ENCODE assay signal across 1 cellular context in the genomic region with DNA sequence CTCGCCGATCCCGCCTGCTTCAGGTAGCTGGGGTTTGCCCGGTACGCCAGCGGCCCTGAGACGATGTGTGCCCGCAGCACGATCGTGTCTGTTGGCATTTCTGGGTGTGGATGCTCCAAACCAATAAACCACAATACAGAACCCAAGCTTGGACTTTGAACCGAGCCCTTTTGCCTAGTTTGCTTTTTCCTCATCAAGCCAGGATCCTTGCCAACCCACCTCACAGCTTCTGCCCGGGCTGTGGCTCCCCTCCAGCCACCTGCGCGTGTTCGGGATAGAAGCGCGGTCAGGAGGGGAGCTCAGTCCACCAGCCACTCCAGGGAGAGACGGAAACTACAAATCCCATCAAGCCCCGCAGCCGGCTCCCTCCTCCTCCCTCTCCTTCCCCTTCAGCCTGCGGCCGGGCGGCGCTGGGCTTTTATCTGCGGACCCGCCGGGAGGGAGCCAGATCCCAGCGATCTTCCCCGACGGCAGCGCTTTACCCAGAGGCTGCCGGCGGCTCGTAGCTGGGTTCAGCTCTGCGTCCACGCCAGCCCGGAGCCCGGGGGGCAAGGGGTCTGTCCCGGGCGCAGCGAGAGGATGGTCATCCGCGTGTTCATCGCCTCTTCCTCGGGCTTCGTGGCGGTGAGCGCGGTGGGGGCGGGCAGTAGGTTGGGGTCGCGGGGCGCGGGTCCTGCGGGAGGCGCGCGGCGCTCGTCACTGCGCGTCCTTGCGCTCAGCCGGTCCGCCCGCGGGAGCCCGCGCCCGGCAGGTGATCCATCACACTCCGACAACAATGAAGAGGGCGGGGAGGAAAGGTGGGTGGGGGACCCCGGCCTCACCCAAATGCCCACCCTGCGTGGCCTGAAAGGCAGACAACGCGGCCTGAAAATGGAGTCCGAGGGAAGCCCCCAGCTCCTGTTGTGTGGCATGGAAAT.
TF ChIP-seq lines count a peak whose summit lies in the region.

Gene SH3BGRL2 (plus strand): TSS at position 447 of the 917 bp plus-strand sequence. CDS start 133 bp downstream, at position 580.

TF ChIP-seq in HepG2, 621 proteins besides CTCF, POLR2A, EP300 and RAD21 (continued from another document):
- TF ChIP-seq RERE (CRISPR knock-in tag; IDR thresholded peaks at IDR 0.05; ENCODE audit: low read depth) (no peak), TGIF2 (CRISPR knock-in tag; IDR thresholded peaks at IDR 0.05) (no peak), SRY (CRISPR knock-in tag; IDR thresholded peaks at IDR 0.05) (peak; percentile 73), SP2 (CRISPR knock-in tag; IDR thresholded peaks at IDR 0.05) (no peak), ZNF564 (CRISPR knock-in tag; IDR thresholded peaks at IDR 0.05) (peak; percentile 68), ZSCAN21 (CRISPR knock-in tag; IDR thresholded peaks at IDR 0.05; ENCODE audit: borderline replicate concordance) (peak; percentile 42; the same call in 1 of the 2 replicates), ZNF891 (CRISPR knock-in tag; IDR thresholded peaks at IDR 0.05) (peak; percentile 83; the same call in 1 of the 2 replicates), FOXA1 (IDR thresholded peaks at IDR 0.05) (no peak), FOXA1 (CRISPR knock-in tag; IDR thresholded peaks at IDR 0.05) (no peak), ZNF24 (IDR thresholded peaks at IDR 0.05) (no peak), TAF1 (CRISPR knock-in tag; IDR thresholded peaks at IDR 0.05) (peak; percentile 74), SNAI1 (CRISPR knock-in tag; IDR thresholded peaks at IDR 0.05; ENCODE audit: borderline replicate concordance) (no peak), YEATS2 (CRISPR knock-in tag; IDR thresholded peaks at IDR 0.05; ENCODE audit: borderline replicate concordance) (no peak; the same call in 1 of the 2 replicates), ZNF431 (CRISPR knock-in tag; IDR thresholded peaks at IDR 0.05; ENCODE audit: borderline replicate concordance, low read depth) (no peak)
